8 cellular contexts compared by ENCODE assay signal in genomic region chrX:47850389-47850788, GRCh38. TPM values are rescaled to one million over a fixed set of nuclear protein-coding genes. Genes with fewer than 3 reads are reported as not detected.
A peak's percentile ranks its signal among the peaks of the same experiment; 100 is the strongest.
DNase-seq lines count a peak whose midpoint lies in the region; ATAC-seq, FAIRE-seq and TF ChIP-seq lines count a peak whose summit lies in the region.
"Not testable (repeated sequence)": the region's sequence is repeated elsewhere in the genome, so short reads cannot be mapped to it uniquely, and the experiment has no call there.

No MANE protein-coding gene starts in this region.

- DNase-seq in GM12892 (ENCODE audit: insufficient read length); GM19239 (ENCODE audit: insufficient read length, low spot score); GM12878 (ENCODE audit: low read depth, low spot score); endothelial cell of umbilical vein (ENCODE audit: low read depth, low spot score); left ventricle myocardium superior; natural killer cell; pancreas: not testable (repeated sequence)

- H3K4me1 ChIP-seq in GM12878 (ENCODE audit: control insufficient read depth, insufficient read depth, low read length); endothelial cell of umbilical vein (ENCODE audit: control insufficient read depth, extremely low read depth, insufficient read depth, low read length); pancreas: not testable (repeated sequence)

- ATAC-seq in GM12878 (peak; percentile 26; the same call in 2 of the 3 replicates), left ventricle myocardium superior (peak; percentile 45), natural killer cell (peak in 2 of 3 donors; percentile 59 to 68)
- not testable (repeated sequence) for ATAC-seq in pancreas

- not testable (repeated sequence) for H3K36me3 ChIP-seq in GM12878 (ENCODE audit: control insufficient read depth in 2 of 2, insufficient read depth in 2 of 2, low read length in 1 of 2); endothelial cell of umbilical vein (ENCODE audit: control insufficient read depth in 2 of 2, extremely low read depth in 1 of 2, insufficient read depth in 2 of 2, low read length in 2 of 2); pancreas

- not testable (repeated sequence) for TF ChIP-seq EP300 in GM12878 (IDR thresholded peaks at IDR 0.05; ENCODE audit: borderline replicate concordance in 1 of 2, control insufficient read depth in 1 of 2, low read depth in 2 of 2, low read length in 2 of 2)

- not testable (repeated sequence) for H3K36me3 Mint-ChIP-seq in natural killer cell

- not testable (repeated sequence) for H3K9me3 Mint-ChIP-seq in natural killer cell

- peaks cover 17 to 31% of the 10 kb centered on the region in 2 donors for H3K4me1 Mint-ChIP-seq in natural killer cell

- not testable (repeated sequence) for H3K27me3 ChIP-seq in GM12878 (replicated peaks in 1 of 2; ENCODE audit: control insufficient read depth in 2 of 2, insufficient read depth in 2 of 2, low read length in 1 of 2); endothelial cell of umbilical vein (ENCODE audit: control insufficient read depth in 2 of 2, insufficient read depth in 2 of 2, low read length in 2 of 2); pancreas

- not testable (repeated sequence) for H3K27me3 Mint-ChIP-seq in natural killer cell (ENCODE audit: low read depth in 2 of 2)

- not testable (repeated sequence) for H2AFZ ChIP-seq in GM12878 (ENCODE audit: control insufficient read depth, low read depth, low read length); endothelial cell of umbilical vein (ENCODE audit: low read depth, low read length)

- H3K4me3 Mint-ChIP-seq in natural killer cell: peak overlapping the region; percentile 43

- not testable (repeated sequence) for H3K9ac ChIP-seq in GM12878 (ENCODE audit: control insufficient read depth, insufficient read depth, low read length); endothelial cell of umbilical vein (replicated peaks; ENCODE audit: extremely low read depth, insufficient read depth, low read length)

- not testable (repeated sequence) for H3K9me1 ChIP-seq in endothelial cell of umbilical vein (replicated peaks; ENCODE audit: control insufficient read depth, extremely low read depth, insufficient read depth, low read length)

- not testable (repeated sequence) for H3K4me3 ChIP-seq in GM12878; endothelial cell of umbilical vein (replicated peaks in 1 of 3; ENCODE audit: insufficient read depth in 1 of 3, low read depth in 1 of 3, low read length in 3 of 3); pancreas

- WGBS in GM12878 (ENCODE audit: insufficient coverage, insufficient replicate concordance, low lambda C conversion rate, missing lambda C conversion rate): no CpG with 5 or more reads among the region's 2 CpGs
- WGBS in pancreas, 2 donors: no CpG with 5 or more reads among the region's 2 CpGs

- peak; percentile 82 for FAIRE-seq in GM12892 (lab: Jason Lieb, UNC)
- peak; percentile 88 for FAIRE-seq in GM19239 (lab: Jason Lieb, UNC)
- not testable (repeated sequence) for FAIRE-seq in GM12878 (lab: Jason Lieb, UNC)
- peak; percentile 88 for FAIRE-seq in colon (lab: Jason Lieb, UNC)
- FAIRE-seq in endothelial cell of umbilical vein (lab: Jason Lieb, UNC): peak; percentile 96
- peak; percentile 96 for FAIRE-seq in pancreas (lab: Jason Lieb, UNC)

- RAD21 ChIA-PET in GM12878 (lab: Charles Lee; ENCODE audit: unreplicated experiment): interaction anchor here (0.7 kb wide), 1 partner anchor 327 kb away, joined by 3 read pairs; no protein-coding TSS in a partner anchor

- H3K27ac Mint-ChIP-seq in natural killer cell: peak overlapping the region; percentile 80 to 87

- CTCF ChIA-PET in GM12878 (lab: Yijun Ruan, JAX); endothelial cell of umbilical vein (lab: Charles Lee): not testable (repeated sequence)

- H3K79me2 ChIP-seq in GM12878 (ENCODE audit: control insufficient read depth, insufficient read depth, low read length); endothelial cell of umbilical vein (ENCODE audit: control insufficient read depth, insufficient read depth, low read length): not testable (repeated sequence)

- SMC1A ChIA-PET in GM12878 (lab: Charles Lee; ENCODE audit: uncharacterized antibody, unreplicated experiment): not testable (repeated sequence)

- not testable (repeated sequence) for H3K9me3 ChIP-seq in GM12878 (replicated peaks; ENCODE audit: control insufficient read depth, insufficient read depth, low read length); endothelial cell of umbilical vein (replicated peaks; ENCODE audit: control insufficient read depth, insufficient read depth, low read length); pancreas

- POLR2A ChIA-PET in GM12878 (lab: Charles Lee); endothelial cell of umbilical vein (lab: Charles Lee): not testable (repeated sequence)

- TF ChIP-seq CTCF in GM12878 (IDR thresholded peaks at IDR 0.05 in 2 of 3, conservative IDR thresholded peaks at IDR 0.05 in 1 of 3; ENCODE audit: control insufficient read depth in 2 of 3, extremely low read depth in 1 of 3, insufficient read depth in 1 of 3, low read depth in 3 of 3, low read length in 3 of 3); endothelial cell of umbilical vein (IDR thresholded peaks at IDR 0.05; ENCODE audit: extremely low read depth in 1 of 2, insufficient read depth in 1 of 2, low read depth in 1 of 2, low read length in 2 of 2); natural killer cell (IDR thresholded peaks at IDR 0.05); pancreas (IDR thresholded peaks at IDR 0.05): not testable (repeated sequence)

- not testable (repeated sequence) for H3K4me2 ChIP-seq in GM12878 (ENCODE audit: control insufficient read depth, insufficient read depth); endothelial cell of umbilical vein (ENCODE audit: insufficient read depth, low read length)

- intact Hi-C loops in GM12878 (cut with micrococcal nuclease; ENCODE audit: unreplicated experiment); endothelial cell of umbilical vein (cut with micrococcal nuclease); natural killer cell (cut with micrococcal nuclease); pancreas (cut with DNase I): not testable (repeated sequence)
- intact Hi-C loops in left ventricle myocardium superior (cut with micrococcal nuclease): loop anchor here (10.0 kb wide), 1 partner anchor 174 kb away; no protein-coding TSS in a partner anchor

- not testable (repeated sequence) for H4K20me1 ChIP-seq in GM12878 (ENCODE audit: control insufficient read depth, insufficient read depth); endothelial cell of umbilical vein (replicated peaks; ENCODE audit: control insufficient read depth, extremely low read depth, insufficient read depth, low read length)

- TF ChIP-seq RAD21 in GM12878 (IDR thresholded peaks at IDR 0.05; ENCODE audit: insufficient read depth, low read depth, low read length): not testable (repeated sequence)

- BruUV-seq in GM12878 (replicated peaks; lab: Mats Ljungman, UMichigan); endothelial cell of umbilical vein (replicated peaks; lab: Mats Ljungman, UMichigan): not testable (repeated sequence)

- dilution Hi-C loops in endothelial cell of umbilical vein (cut with MboI; ENCODE audit: extremely low pct_ligation_motif_present, low sequenced_read_pairs): not testable (repeated sequence)

- in situ Hi-C loops in GM12878 (cut with MboI): not testable (repeated sequence)

- not testable (repeated sequence) for TF ChIP-seq POLR2A in GM12892 (IDR thresholded peaks at IDR 0.05; ENCODE audit: low read depth, low read length); GM12878 (IDR thresholded peaks at IDR 0.05; ENCODE audit: low read depth, low read length); endothelial cell of umbilical vein (IDR thresholded peaks at IDR 0.05; ENCODE audit: low read depth, low read length)

- H3K27ac ChIP-seq in GM12878 (ENCODE audit: control insufficient read depth, insufficient read depth); endothelial cell of umbilical vein (ENCODE audit: insufficient read depth, low read depth, low read length); pancreas: not testable (repeated sequence)

RNA-seq across cellular contexts. Expression of gene ZNF81, which starts 13.7 kb away (rescaled TPM):
- polyA plus RNA-seq in GM12892 (2012; ENCODE audit: missing spikeins): 4.5 TPM
- 18.0 and 20.0 TPM in 2 replicates for total RNA-seq in GM12878 (2013; cell fraction: nucleolus; rRNA removed)
- total RNA-seq in GM12878 (2014; rRNA removed) (5.1 and 5.2 TPM in 2 replicates), GM12878 (2014; rRNA removed; fragmentation: Illumina TruSeq; extraction: Trizol) (5.4 and 5.9 TPM in 2 replicates), GM12878 (2021) (7.2 and 7.5 TPM in 2 replicates), endothelial cell of umbilical vein (6.4 and 9.6 TPM in 2 replicates), left ventricle myocardium superior (4.7 TPM), natural killer cell (10 to 100 TPM; 20.9 to 23.7 (median 21.2) TPM), pancreas (1 to 10 TPM; 2.1 to 5.8 (median 3.0) TPM)
- 2.4 TPM for polyA plus RNA-seq in GM12878 (2011; ENCODE audit: low read depth)
- polyA plus RNA-seq in GM12878 (2011; rRNA removed) (5.5 and 6.1 TPM in 2 replicates), GM12878 (2014; fragmentation: Illumina TruSeq; extraction: Trizol) (4.3 and 4.9 TPM in 2 replicates), GM12878 (2014; fragmentation: Nextera tagmentation; extraction: Ambion mirVana) (1 to 10 TPM; 3.4 to 4.3 TPM), GM12878 (2014; rRNA removed) (2.6 and 4.4 TPM in 2 replicates), GM12878 (2016; fragmentation: Nextera tagmentation; extraction: Ambion mirVana) (1 to 10 TPM; 3.8 to 4.1 TPM), endothelial cell of umbilical vein (2.1 and 2.7 TPM in 2 replicates), pancreas (1 to 10 TPM; 1.5 to 2.5 TPM)
- 3.2 and 4.4 TPM in 2 replicates for polyA plus RNA-seq in GM12878 (2011; cell fraction: cytosol; rRNA removed)
- 6.3 and 6.8 TPM in 2 replicates for polyA plus RNA-seq in GM12878 (2011; cell fraction: nucleus; rRNA removed)
- polyA plus RNA-seq in GM12878 (2012): 2.1 and 3.5 TPM in 2 replicates
- polyA minus RNA-seq in GM12878 (2011; rRNA and poly(A)+ RNA removed): 9.4 and 13.3 TPM in 2 replicates
- 2.8 and 3.7 TPM in 2 replicates for polyA minus RNA-seq in GM12878 (2011; cell fraction: cytosol; rRNA and poly(A)+ RNA removed)
- polyA minus RNA-seq in GM12878 (2011; cell fraction: nucleus; rRNA and poly(A)+ RNA removed): 5.7 and 10.4 TPM in 2 replicates
- 2.3 TPM in 2 replicates for polyA plus RNA-seq in endothelial cell of umbilical vein (2011; cell fraction: cytosol; rRNA removed)
- polyA plus RNA-seq in endothelial cell of umbilical vein (2011; cell fraction: nucleus; rRNA removed): 6.8 and 7.8 TPM in 2 replicates
- polyA plus RNA-seq in endothelial cell of umbilical vein (2012): 3.3 and 3.8 TPM in 2 replicates
- 13.3 and 17.7 TPM in 2 replicates for polyA minus RNA-seq in endothelial cell of umbilical vein
- 7.4 TPM for polyA minus RNA-seq in endothelial cell of umbilical vein (2011; cell fraction: cytosol; rRNA and poly(A)+ RNA removed)
- 11.1 and 13.8 TPM in 2 replicates for polyA minus RNA-seq in endothelial cell of umbilical vein (2011; cell fraction: nucleus; rRNA and poly(A)+ RNA removed)
